8 cellular contexts compared by ENCODE assay signal in the genomic region with DNA sequence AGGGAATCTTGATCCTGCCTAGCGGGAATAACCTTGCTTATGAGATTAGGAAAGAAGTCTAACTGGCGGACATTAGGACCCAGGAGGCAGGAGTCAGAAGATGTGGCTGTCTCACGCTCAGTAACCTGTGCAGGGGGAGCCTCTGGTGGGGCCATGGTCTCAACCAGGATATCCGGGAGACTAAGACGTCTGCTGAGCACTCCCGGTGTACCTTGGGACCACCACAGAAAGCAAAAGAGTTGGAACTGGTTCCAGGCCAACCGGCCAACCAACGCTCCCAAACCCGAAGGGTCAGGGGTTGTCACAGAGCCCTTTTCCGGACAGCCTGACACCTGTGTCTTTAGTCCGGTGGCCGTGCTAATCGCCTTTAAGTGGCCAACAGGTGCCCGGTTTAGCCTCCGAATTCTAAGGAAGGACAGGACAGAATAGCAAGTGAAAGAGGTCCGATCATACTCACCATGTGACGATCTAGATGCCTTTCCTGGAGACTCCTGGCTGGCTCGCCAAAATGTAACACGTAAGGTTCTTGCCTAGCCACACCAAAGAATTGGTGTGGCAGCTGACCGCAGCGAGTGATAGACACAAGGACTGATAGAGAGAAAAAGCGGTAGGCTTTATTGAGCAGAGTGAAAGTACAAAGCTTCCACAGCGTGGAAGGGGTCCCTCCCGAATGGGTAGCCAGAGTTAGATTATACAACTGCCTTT.
DNase-seq lines count a peak whose midpoint lies in the region; ATAC-seq and TF ChIP-seq lines count a peak whose summit lies in the region.

No MANE protein-coding gene starts in this region.

- intact Hi-C loops in testis (cut with DNase I; ENCODE audit: low total_unique reads): no loop called here

- ATAC-seq in activated naive CD4-positive, alpha-beta T cell treated with anti-CD3 and anti-CD28 coated beads, Interleukin-2, amount 50 U/mL, for 72 hours: peak; percentile 55 to 74
- ATAC-seq in HG03378 (IDR thresholded peaks at IDR 0.05; ENCODE audit: unreplicated experiment) (peak; percentile 81), esophagus mucosa (no peak)
- ATAC-seq in activated T-helper 17 cell treated with anti-CD3 and anti-CD28 coated beads, Interleukin-2, amount 50 U/mL, for 72 hours (replicated peaks): peak; percentile 31

- peaks cover 2% of the 10 kb centered on the region for H3K27me3 ChIP-seq in kidney epithelial cell (ENCODE audit: control insufficient read depth, insufficient read depth, low read length)
- no peaks in the 10 kb centered on the region for H3K27me3 ChIP-seq in testis

- H3K36me3 ChIP-seq in kidney epithelial cell (ENCODE audit: control insufficient read depth, insufficient read depth, low read length): no peaks in the 10 kb centered on the region
- no peaks in the 10 kb centered on the region for H3K36me3 ChIP-seq in testis (ENCODE audit: low read depth, missing control alignments)

- TF ChIP-seq CTCF in kidney epithelial cell (IDR thresholded peaks at IDR 0.05; ENCODE audit: insufficient read depth, low read length, poor library complexity, severe bottlenecking): no peak
- no peak for TF ChIP-seq CTCF in testis (IDR thresholded peaks at IDR 0.05)

- no peaks in the 10 kb centered on the region for H3K4me1 ChIP-seq in testis

- H3K9me3 Mint-ChIP-seq in activated naive CD4-positive, alpha-beta T cell treated with anti-CD3 and anti-CD28 coated beads, Interleukin-2, amount 50 U/mL, for 72 hours: peaks cover 0 to 4% of the 10 kb centered on the region in 2 donors
- H3K9me3 Mint-ChIP-seq in activated T-helper 17 cell treated with anti-CD3 and anti-CD28 coated beads, Interleukin-2, amount 50 U/mL, for 72 hours: no peaks in the 10 kb centered on the region

- no peak for DNase-seq in activated naive CD4-positive, alpha-beta T cell treated with anti-CD3 and anti-CD28 coated beads, Interleukin-2, amount 50 U/mL, for 72 hours (ENCODE audit: low spot score in 2 of 2)
- no peak for DNase-seq in activated naive CD4-positive, alpha-beta T cell treated with Interleukin-2 at 50 U/mL for 16 hours
- DNase-seq in kidney epithelial cell (ENCODE audit: low read depth): no peak
- peak; percentile 54 for DNase-seq in testis
- DNase-seq in stimulated activated CD4-positive, alpha-beta T cell treated with anti-CD3 and anti-CD28 coated beads, Interleukin-4, amount 100 ng/mL, for 1 hour: no peak

- H3K4me3 ChIP-seq in kidney epithelial cell (ENCODE audit: low read depth, low read length): peak overlapping the region; percentile 45
- peak overlapping the region; percentile 24 to 48 for H3K4me3 ChIP-seq in testis

- 29 to 34% methylated on average over 21 to 24 of the region's 24 CpGs for WGBS in testis, 2 donors

- peaks cover 7% of the 10 kb centered on the region for H3K27me3 Mint-ChIP-seq in activated T-helper 17 cell treated with anti-CD3 and anti-CD28 coated beads, Interleukin-2, amount 50 U/mL, for 72 hours

- no peak overlapping the region for H3K27ac Mint-ChIP-seq in activated naive CD4-positive, alpha-beta T cell treated with anti-CD3 and anti-CD28 coated beads, Interleukin-2, amount 50 U/mL, for 72 hours
- no peak overlapping the region for H3K27ac Mint-ChIP-seq in activated T-helper 17 cell treated with anti-CD3 and anti-CD28 coated beads, Interleukin-2, amount 50 U/mL, for 72 hours

- H3K4me1 Mint-ChIP-seq in activated T-helper 17 cell treated with anti-CD3 and anti-CD28 coated beads, Interleukin-2, amount 50 U/mL, for 72 hours: no peaks in the 10 kb centered on the region

- TF ChIP-seq POLR2A in testis (IDR thresholded peaks at IDR 0.05): no peak

- no peaks in the 10 kb centered on the region for H3K9me3 ChIP-seq in testis

- no peak overlapping the region for H3K4me3 Mint-ChIP-seq in activated T-helper 17 cell treated with anti-CD3 and anti-CD28 coated beads, Interleukin-2, amount 50 U/mL, for 72 hours

- H3K36me3 Mint-ChIP-seq in activated naive CD4-positive, alpha-beta T cell treated with anti-CD3 and anti-CD28 coated beads, Interleukin-2, amount 50 U/mL, for 72 hours: no peaks in the 10 kb centered on the region
- no peaks in the 10 kb centered on the region for H3K36me3 Mint-ChIP-seq in activated T-helper 17 cell treated with anti-CD3 and anti-CD28 coated beads, Interleukin-2, amount 50 U/mL, for 72 hours (ENCODE audit: low read depth)

- no peak overlapping the region for H3K27ac ChIP-seq in testis
